Comparison of ENCODE assay signal across 11 cellular contexts in the genomic region with DNA sequence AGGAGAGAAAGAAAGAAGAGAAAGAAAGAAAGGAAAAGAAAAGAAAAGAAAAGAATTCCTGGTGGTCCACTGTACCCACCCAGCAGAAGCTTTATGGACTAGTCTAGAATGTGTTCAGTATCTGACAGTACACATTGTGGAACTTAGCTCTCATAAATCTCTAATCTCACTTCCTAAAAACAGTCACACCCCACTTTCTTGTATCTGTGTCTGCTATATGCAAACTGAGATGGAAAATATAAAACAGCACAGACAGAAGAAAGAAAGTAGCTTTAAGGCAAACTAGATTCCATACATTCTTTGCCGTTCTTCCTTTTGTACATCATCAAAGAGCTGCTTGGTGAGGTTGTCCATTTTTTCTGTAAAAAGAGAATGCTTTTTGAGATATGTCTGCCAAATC. TPM values are rescaled to one million over a fixed set of nuclear protein-coding genes. Genes with fewer than 3 reads are reported as not detected.
DNase-seq lines count a peak whose midpoint lies in the region; ATAC-seq lines count a peak whose summit lies in the region.
"Had no signal": no experiment of that assay in that cellular context is flagged by ENCODE, and none has a peak within 500 bp of the region (broad histone marks: within the 10 kb centered on the region; RNA-seq: fewer than 3 reads in every experiment).

No MANE protein-coding gene starts in this region.

- peak; percentile 60 for ATAC-seq in HG02852 (IDR thresholded peaks at IDR 0.05; ENCODE audit: unreplicated experiment)
- ATAC-seq in stimulated activated effector memory CD8-positive, alpha-beta T cell treated with anti-CD3 and anti-CD28 coated beads, Interleukin-12 subunit alpha, Interleukin-12 subunit beta, amount 100 ng/mL, for 72 hours = no peak
- ATAC-seq: A549 had no signal

- H3K9me3 Mint-ChIP-seq in activated naive CD4-positive, alpha-beta T cell treated with anti-CD3 and anti-CD28 coated beads for 36 hours = no peaks in the 10 kb centered on the region
- H3K9me3 Mint-ChIP-seq in stimulated activated effector memory CD8-positive, alpha-beta T cell treated with anti-CD3 and anti-CD28 coated beads, Interleukin-12 subunit alpha, Interleukin-12 subunit beta, amount 100 ng/mL, for 72 hours = no peaks in the 10 kb centered on the region

- H3K4me1 Mint-ChIP-seq in activated naive CD4-positive, alpha-beta T cell treated with anti-CD3 and anti-CD28 coated beads for 36 hours (ENCODE audit: low read depth) = peaks cover 45% of the 10 kb centered on the region
- H3K4me1 Mint-ChIP-seq in stimulated activated effector memory CD8-positive, alpha-beta T cell treated with anti-CD3 and anti-CD28 coated beads, Interleukin-12 subunit alpha, Interleukin-12 subunit beta, amount 100 ng/mL, for 72 hours = no peaks in the 10 kb centered on the region

- peak overlapping the region; percentile 54 for H3K27ac Mint-ChIP-seq in activated naive CD4-positive, alpha-beta T cell treated with anti-CD3 and anti-CD28 coated beads for 36 hours
- peak overlapping the region; percentile 16 for H3K27ac Mint-ChIP-seq in stimulated activated effector memory CD8-positive, alpha-beta T cell treated with anti-CD3 and anti-CD28 coated beads, Interleukin-12 subunit alpha, Interleukin-12 subunit beta, amount 100 ng/mL, for 72 hours

- CTCF ChIA-PET in activated naive CD4-positive, alpha-beta T cell treated with anti-CD3 and anti-CD28 coated beads for 36 hours (lab: Charles Lee) = interaction anchor here (0.5 to 1.3 kb wide), 6 partner anchors 9 to 251 kb away, joined by 3 to 6 read pairs (median 3); no protein-coding TSS in a partner anchor

- intact Hi-C loops in activated naive CD4-positive, alpha-beta T cell treated with anti-CD3 and anti-CD28 coated beads for 36 hours (cut with micrococcal nuclease) = loop anchor here (2.0 kb wide), 1 partner anchor 20 kb away; no protein-coding TSS in a partner anchor

- H3K27me3 Mint-ChIP-seq in activated naive CD4-positive, alpha-beta T cell treated with anti-CD3 and anti-CD28 coated beads for 36 hours (ENCODE audit: low read depth) = no peaks in the 10 kb centered on the region

- no peaks in the 10 kb centered on the region for H3K36me3 Mint-ChIP-seq in activated naive CD4-positive, alpha-beta T cell treated with anti-CD3 and anti-CD28 coated beads for 36 hours (ENCODE audit: low read depth)
- H3K36me3 Mint-ChIP-seq in stimulated activated effector memory CD8-positive, alpha-beta T cell treated with anti-CD3 and anti-CD28 coated beads, Interleukin-12 subunit alpha, Interleukin-12 subunit beta, amount 100 ng/mL, for 72 hours = no peaks in the 10 kb centered on the region

- H3K4me3 Mint-ChIP-seq in activated naive CD4-positive, alpha-beta T cell treated with anti-CD3 and anti-CD28 coated beads for 36 hours = no peak overlapping the region
- H3K4me3 Mint-ChIP-seq in stimulated activated effector memory CD8-positive, alpha-beta T cell treated with anti-CD3 and anti-CD28 coated beads, Interleukin-12 subunit alpha, Interleukin-12 subunit beta, amount 100 ng/mL, for 72 hours = no peak overlapping the region

- DNase-seq in activated naive CD4-positive, alpha-beta T cell treated with anti-CD3 and anti-CD28 coated beads for 36 hours = no peak
- no peak for DNase-seq in activated naive CD4-positive, alpha-beta T cell treated with Interleukin-2 at 50 U/mL for 16 hours
- DNase-seq in NOMO-1 (lab: John Stamatoyannopoulos, UW; ENCODE audit: unreplicated experiment in 2 of 2) = peak; percentile 30 to 87
- no peak for DNase-seq in stimulated activated effector memory CD8-positive, alpha-beta T cell treated with anti-CD3 and anti-CD28 coated beads, Interleukin-12 subunit alpha, Interleukin-12 subunit beta, amount 100 ng/mL, for 72 hours (ENCODE audit: low spot score in 2 of 2)
- no peak for DNase-seq in amniotic stem cell (lab: John Stamatoyannopoulos, UW)
- DNase-seq in stimulated activated CD4-positive, alpha-beta T cell treated with anti-CD3 and anti-CD28 coated beads, Interleukin-15, amount 100 ng/mL, for 24 hours = no peak
- no peak for DNase-seq in NCI-H1694 (lab: John Stamatoyannopoulos, UW)
- DNase-seq: activated CD8-positive, alpha-beta memory T cell treated with anti-CD3 and anti-CD28 coated beads for 24 hours; NCI-H2029 treated with DMSO at 0.1 percent for 48 hours had no signal

RNA-seq across cellular contexts. Expression of a gene that starts 41.1 kb away (rescaled TPM):
- total RNA-seq in activated naive CD4-positive, alpha-beta T cell treated with anti-CD3 and anti-CD28 coated beads for 36 hours = 10 to 100 TPM; 23.2 to 23.6 TPM

Comparison
In these comparisons a context has a peak if more than half of its experiments do, and no peak if none do; other contexts are left out.
1. DNase-seq: peak in NOMO-1 (2 of 2); none in activated naive CD4-positive, alpha-beta T cell treated with anti-CD3 and anti-CD28 coated beads for 36 hours (single experiment), activated naive CD4-positive, alpha-beta T cell treated with Interleukin-2 at 50 U/mL for 16 hours (single experiment), stimulated activated effector memory CD8-positive, alpha-beta T cell treated with anti-CD3 and anti-CD28 coated beads, Interleukin-12 subunit alpha, Interleukin-12 subunit beta, amount 100 ng/mL, for 72 hours (0 of 2), amniotic stem cell (single experiment), stimulated activated CD4-positive, alpha-beta T cell treated with anti-CD3 and anti-CD28 coated beads, Interleukin-15, amount 100 ng/mL, for 24 hours (single experiment) and NCI-H1694 (single experiment).